Comparison of ENCODE assay signal across 11 cellular contexts in the genomic region with DNA sequence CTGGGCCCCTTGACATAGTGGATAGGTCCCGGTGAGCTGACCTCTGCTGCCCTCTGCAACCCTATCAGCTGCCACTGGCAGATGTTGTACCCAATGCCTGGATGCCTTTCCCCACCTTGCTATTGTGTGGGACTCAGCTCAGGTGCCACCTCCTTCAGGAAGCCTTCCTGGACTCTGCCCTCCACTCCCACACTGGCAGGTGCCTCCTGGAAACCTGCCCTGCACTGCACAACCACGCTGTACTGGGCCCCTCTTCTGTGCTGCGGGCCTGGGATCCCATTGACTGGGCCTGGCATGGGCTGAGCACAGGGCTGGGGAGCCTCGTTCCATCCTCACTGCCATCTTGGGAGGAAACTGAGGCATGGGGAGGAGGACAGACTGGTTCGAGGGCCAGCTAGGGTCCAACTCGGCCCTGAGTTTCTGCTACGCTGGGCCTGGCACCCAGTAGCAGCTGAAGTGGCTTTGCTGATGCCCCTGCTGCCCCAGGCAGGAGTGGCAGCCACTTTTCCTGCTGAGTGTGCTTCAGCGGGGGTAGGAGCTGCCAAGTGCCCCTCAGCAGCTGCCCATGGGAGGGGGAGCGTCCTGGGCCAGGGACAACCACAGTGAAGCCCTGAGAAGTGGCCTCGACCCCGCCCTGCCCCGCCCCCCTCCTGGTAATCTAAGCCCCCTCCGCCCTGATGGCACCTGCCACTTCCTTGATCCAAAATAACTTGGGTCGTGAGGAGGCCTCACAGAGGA. TPM values are rescaled to one million over a fixed set of nuclear protein-coding genes. Genes with fewer than 3 reads are reported as not detected.
DNase-seq lines count a peak whose midpoint lies in the region; ATAC-seq, FAIRE-seq and TF ChIP-seq lines count a peak whose summit lies in the region.
"Had no signal": no experiment of that assay in that cellular context is flagged by ENCODE, and none has a peak within 500 bp of the region (broad histone marks: within the 10 kb centered on the region; RNA-seq: fewer than 3 reads in every experiment).

No MANE protein-coding gene starts in this region.

- intact Hi-C loops in OCI-LY7 (cut with micrococcal nuclease; ENCODE audit: unreplicated experiment): loop anchor here (10.0 kb wide), 1 partner anchor 371 kb away; no protein-coding TSS in a partner anchor
- intact Hi-C loops in body of pancreas (cut with DNase I): loop anchor here (10.0 kb wide), 2 partner anchors 141 to 281 kb away; partner anchors contain the start of gene TOR2A

- no peak for FAIRE-seq in A549 (lab: Jason Lieb, UNC)

- peak overlapping the region in 1 of 2 experiments; percentile 88; a peak in 2 of 6 replicates for H3K27ac ChIP-seq in A549
- peak overlapping the region; percentile 53 for H3K27ac ChIP-seq in angular gyrus (ENCODE audit: low read depth, low read length)
- peak overlapping the region; percentile 86 for H3K27ac ChIP-seq in muscle layer of colon (ENCODE audit: low read depth, low read length)
- no peak overlapping the region for H3K27ac ChIP-seq in OCI-LY7 (ENCODE audit: low read depth, low read length, poor library complexity, severe bottlenecking)
- H3K27ac ChIP-seq in body of pancreas: peak overlapping the region in 1 of 4 donors; percentile 26
- H3K27ac ChIP-seq: SJCRH30 had no signal

- peak in 1 of 2 experiments; percentile 11; a peak in 1 of 6 replicates for ATAC-seq in A549
- no peak for ATAC-seq in body of pancreas
- ATAC-seq in HG03521 (IDR thresholded peaks at IDR 0.05; ENCODE audit: unreplicated experiment): no peak

- H3K27me3 ChIP-seq in muscle layer of colon (ENCODE audit: control insufficient read depth in 1 of 2, insufficient read depth in 2 of 2, low read length in 2 of 2) (no peaks in the 10 kb centered on the region), body of pancreas (no peaks in the 10 kb centered on the region)
- H3K27me3 ChIP-seq: right lobe of liver, SJCRH30 had no signal

- 87% methylated on average over 9 of the region's 14 CpGs for WGBS in A549 (ENCODE audit: missing lambda C conversion rate)
- WGBS in body of pancreas, 2 donors: 72 to 75% methylated on average over 8 to 14 of the region's 14 CpGs

- TF ChIP-seq EP300 in A549 (IDR thresholded peaks at IDR 0.05): no peak

- no peak for TF ChIP-seq CTCF in A549 (IDR thresholded peaks at IDR 0.05)
- TF ChIP-seq CTCF in OCI-LY7 (conservative IDR thresholded peaks at IDR 0.05; ENCODE audit: low read length): no peak
- TF ChIP-seq CTCF in body of pancreas (IDR thresholded peaks at IDR 0.05): no peak

- H3K9me3 ChIP-seq in A549: no peaks in the 10 kb centered on the region
- H3K9me3 ChIP-seq in muscle layer of colon (ENCODE audit: low read length): no peaks in the 10 kb centered on the region
- no peaks in the 10 kb centered on the region for H3K9me3 ChIP-seq in OCI-LY7 (ENCODE audit: low read length)
- H3K9me3 ChIP-seq in body of pancreas: no peaks in the 10 kb centered on the region
- H3K9me3 ChIP-seq: right lobe of liver, SJCRH30 had no signal

- H3K4me1 ChIP-seq in A549 (peaks cover 39% of the 10 kb centered on the region), muscle layer of colon (ENCODE audit: insufficient read depth, low read length) (peaks cover 50% of the 10 kb centered on the region), OCI-LY7 (ENCODE audit: insufficient read depth, low read length, poor library complexity, severe bottlenecking) (peaks cover 27% of the 10 kb centered on the region), body of pancreas (peaks cover 45% of the 10 kb centered on the region)

- H4K20me1 ChIP-seq in OCI-LY7 (ENCODE audit: insufficient read depth, low read length): no peaks in the 10 kb centered on the region

- H3K9ac ChIP-seq in muscle layer of colon (ENCODE audit: low read length): no peak overlapping the region

- H3K36me3 ChIP-seq in muscle layer of colon (ENCODE audit: insufficient read depth, low read length) (peaks cover 13% of the 10 kb centered on the region), OCI-LY7 (ENCODE audit: insufficient read depth, low read length) (no peaks in the 10 kb centered on the region), body of pancreas (replicated peaks in 1 of 2; ENCODE audit: insufficient read depth in 1 of 2, low read depth in 2 of 2) (no peaks in the 10 kb centered on the region)
- H3K36me3 ChIP-seq: SJCRH30 had no signal

- no peaks in the 10 kb centered on the region for H3K9me2 ChIP-seq in OCI-LY7 (ENCODE audit: insufficient read depth, low read length)

- BruUV-seq in OCI-LY7 (replicated peaks; lab: Mats Ljungman, UMichigan): no TSS peak

- H3K4me2 ChIP-seq in A549 (peak overlapping the region; percentile 84), OCI-LY7 (ENCODE audit: low read length) (no peak overlapping the region)

- TF ChIP-seq POLR2A in A549 (IDR thresholded peaks at IDR 0.05; ENCODE audit: low read length) (no peak), body of pancreas (IDR thresholded peaks at IDR 0.05) (no peak)

- no peak for TF ChIP-seq RAD21 in A549 (conservative IDR thresholded peaks at IDR 0.05 in 1 of 2, IDR thresholded peaks at IDR 0.05 in 1 of 2)

- H3K4me3 ChIP-seq in A549 (no peak overlapping the region; the same call in 2 of the 3 replicates), muscle layer of colon (ENCODE audit: low read depth in 1 of 2, low read length in 2 of 2) (peak overlapping the region; percentile 77 to 78), OCI-LY7 (ENCODE audit: low read depth, low read length, poor library complexity, severe bottlenecking) (no peak overlapping the region), body of pancreas (no peak overlapping the region)

- H3K79me2 ChIP-seq in OCI-LY7 (ENCODE audit: insufficient read depth, low read depth, low read length): no peaks in the 10 kb centered on the region

- POLR2A ChIA-PET in A549 (lab: Yijun Ruan, JAX) (interaction anchor here (0.9 kb wide), 1 partner anchor 91 kb away, joined by 3 read pairs; the partner anchor contains the start of gene CDK9), OCI-LY7 (lab: Charles Lee) (interaction anchor here (0.7 kb wide), 1 partner anchor 65 kb away, joined by 3 read pairs; no protein-coding TSS in a partner anchor)

- DNase-seq in A549 (ENCODE audit: low read depth in 1 of 2, low spot score in 1 of 2) (no peak), OCI-LY7 (ENCODE audit: low spot score) (no peak), body of pancreas (no peak)
- DNase-seq: CD8-positive, alpha-beta memory T cell; cerebellar nuclear complex; NCI-H1436 treated with DMSO at 0.1 percent for 48 hours; SJCRH30 had no signal

- CTCF ChIA-PET in A549 (lab: Yijun Ruan, JAX) (interaction anchor here (0.8 to 3.3 kb wide), 5 partner anchors 9 to 141 kb away, joined by 3 to 16 read pairs (median 3); partner anchors contain the start of gene TOR2A), OCI-LY7 (lab: Charles Lee; ENCODE audit: unreplicated experiment) (no interaction called here)

- no peak overlapping the region for H2AFZ ChIP-seq in OCI-LY7 (ENCODE audit: low read length)

TF ChIP-seq in A549, 52 proteins besides CTCF, POLR2A, EP300 and RAD21:
- no peak for TF ChIP-seq MYC (IDR thresholded peaks at IDR 0.05; ENCODE audit: borderline replicate concordance, low read length)
- peak; percentile 64 for TF ChIP-seq ZFP36 (IDR thresholded peaks at IDR 0.05; ENCODE audit: borderline replicate concordance, partially characterized antibody)

RNA-seq across cellular contexts. Expression of gene AK1, which starts 1.3 kb away (rescaled TPM):
- polyA plus RNA-seq in A549 (2011; rRNA removed) (30.0 and 33.6 TPM in 2 replicates), A549 (2017; fragmentation: RNase III; extraction: RNeasy Plus Mini Kit Qiagen cat#74134 plus additional on column Dnase treatment) (31.9 to 38.2 TPM (median 31.9 TPM) in 3 replicates)
- polyA plus RNA-seq in A549 (2012; cell fraction: cytosol; rRNA removed): 75.1 and 94.3 TPM in 2 replicates
- polyA plus RNA-seq in A549 (2012; cell fraction: nucleus; rRNA removed): 47.3 and 77.3 TPM in 2 replicates
- 14.8 and 18.0 TPM in 2 replicates for polyA minus RNA-seq in A549 (2011; rRNA and poly(A)+ RNA removed)
- total RNA-seq in OCI-LY7 (2014; rRNA removed; shearing (Covaris generic)): 10.7 and 19.5 TPM in 2 replicates
- total RNA-seq in OCI-LY7 (2022) (21.6 and 22.6 TPM in 2 replicates), body of pancreas (10 to 100 TPM in 1 of 2 donors, 1 to 10 TPM in 1; 8.8 to 23.7 TPM)

RNA-seq across cellular contexts. Expression of gene ENG, which starts 21.7 kb away (rescaled TPM):
- not detected in 2 replicates for polyA plus RNA-seq in A549 (2011; rRNA removed)
- 0.01 and 0.05 TPM in 2 replicates for polyA plus RNA-seq in A549 (2012; cell fraction: cytosol; rRNA removed)
- polyA plus RNA-seq in A549 (2012; cell fraction: nucleus; rRNA removed): 0.17 TPM in 1 of 2 replicates, not detected in the other
- polyA plus RNA-seq in A549 (2017; fragmentation: RNase III; extraction: RNeasy Plus Mini Kit Qiagen cat#74134 plus additional on column Dnase treatment): 0.03 to 0.15 TPM (median 0.08 TPM) in 3 replicates
- polyA minus RNA-seq in A549 (2011; rRNA and poly(A)+ RNA removed): not detected in 2 replicates
- not detected in 2 replicates for total RNA-seq in OCI-LY7 (2014; rRNA removed; shearing (Covaris generic))
- total RNA-seq in OCI-LY7 (2022): not detected in 2 replicates
- 10 to 100 TPM; 20.2 to 26.7 TPM for total RNA-seq in body of pancreas

RNA-seq across cellular contexts. Expression of gene ST6GALNAC6, which starts 23.2 kb away (rescaled TPM):
- polyA plus RNA-seq in A549 (2011; rRNA removed): 8.2 and 14.7 TPM in 2 replicates
- 12.7 and 16.0 TPM in 2 replicates for polyA plus RNA-seq in A549 (2012; cell fraction: cytosol; rRNA removed)
- polyA plus RNA-seq in A549 (2012; cell fraction: nucleus; rRNA removed): 36.6 and 37.6 TPM in 2 replicates
- polyA plus RNA-seq in A549 (2017; fragmentation: RNase III; extraction: RNeasy Plus Mini Kit Qiagen cat#74134 plus additional on column Dnase treatment): 15.8 to 25.2 TPM (median 22.0 TPM) in 3 replicates
- polyA minus RNA-seq in A549 (2011; rRNA and poly(A)+ RNA removed): 15.6 and 18.6 TPM in 2 replicates
- 38.8 and 43.7 TPM in 2 replicates for total RNA-seq in OCI-LY7 (2014; rRNA removed; shearing (Covaris generic))
- total RNA-seq in OCI-LY7 (2022): 51.3 and 52.7 TPM in 2 replicates
- 10 to 100 TPM; 46.1 to 66.7 TPM for total RNA-seq in body of pancreas

RNA-seq across cellular contexts. Expression of gene ST6GALNAC4, which starts 40.6 kb away (rescaled TPM):
- polyA plus RNA-seq in A549 (2011; rRNA removed) (11.0 and 12.5 TPM in 2 replicates), A549 (2017; fragmentation: RNase III; extraction: RNeasy Plus Mini Kit Qiagen cat#74134 plus additional on column Dnase treatment) (18.1 to 25.4 TPM (median 24.8 TPM) in 3 replicates)
- polyA plus RNA-seq in A549 (2012; cell fraction: cytosol; rRNA removed): 21.5 and 29.4 TPM in 2 replicates
- polyA plus RNA-seq in A549 (2012; cell fraction: nucleus; rRNA removed): 28.7 and 46.1 TPM in 2 replicates
- polyA minus RNA-seq in A549 (2011; rRNA and poly(A)+ RNA removed): 17.6 and 18.1 TPM in 2 replicates
- total RNA-seq in OCI-LY7 (2014; rRNA removed; shearing (Covaris generic)): 112 and 180 TPM in 2 replicates
- total RNA-seq in OCI-LY7 (2022) (118 and 125 TPM in 2 replicates), body of pancreas (10 to 100 TPM; 36.6 to 63.8 TPM)

RNA-seq across cellular contexts. Expression of gene PIP5KL1, which starts 54.4 kb away (rescaled TPM):
- 1.8 and 2.4 TPM in 2 replicates for polyA plus RNA-seq in A549 (2011; rRNA removed)
- 1.4 and 2.2 TPM in 2 replicates for polyA plus RNA-seq in A549 (2012; cell fraction: cytosol; rRNA removed)
- polyA plus RNA-seq in A549 (2012; cell fraction: nucleus; rRNA removed): 19.9 and 20.7 TPM in 2 replicates
- polyA plus RNA-seq in A549 (2017; fragmentation: RNase III; extraction: RNeasy Plus Mini Kit Qiagen cat#74134 plus additional on column Dnase treatment): 2.0 to 3.7 TPM (median 2.5 TPM) in 3 replicates
- 0.70 and 2.0 TPM in 2 replicates for polyA minus RNA-seq in A549 (2011; rRNA and poly(A)+ RNA removed)
- total RNA-seq in OCI-LY7 (2014; rRNA removed; shearing (Covaris generic)): 0.59 and 0.95 TPM in 2 replicates
- 4.4 and 4.6 TPM in 2 replicates for total RNA-seq in OCI-LY7 (2022)
- total RNA-seq in body of pancreas: 1 to 10 TPM; 1.3 to 2.6 TPM

Comparison
In these comparisons a context has a peak if more than half of its experiments do, and no peak if none do; other contexts are left out.
1. H3K4me3 ChIP-seq: peak in muscle layer of colon (2 of 2); none in A549 (single experiment), OCI-LY7 (single experiment) and body of pancreas (0 of 2).
2. RNA of gene ENG, which starts 21.7 kb away (total RNA-seq): 20.2 to 26.7 TPM in body of pancreas; not detected in OCI-LY7; every median in the first group is over 10 times any median in the second.